ENCODE assay signal across 8 cellular contexts in the genomic region with DNA sequence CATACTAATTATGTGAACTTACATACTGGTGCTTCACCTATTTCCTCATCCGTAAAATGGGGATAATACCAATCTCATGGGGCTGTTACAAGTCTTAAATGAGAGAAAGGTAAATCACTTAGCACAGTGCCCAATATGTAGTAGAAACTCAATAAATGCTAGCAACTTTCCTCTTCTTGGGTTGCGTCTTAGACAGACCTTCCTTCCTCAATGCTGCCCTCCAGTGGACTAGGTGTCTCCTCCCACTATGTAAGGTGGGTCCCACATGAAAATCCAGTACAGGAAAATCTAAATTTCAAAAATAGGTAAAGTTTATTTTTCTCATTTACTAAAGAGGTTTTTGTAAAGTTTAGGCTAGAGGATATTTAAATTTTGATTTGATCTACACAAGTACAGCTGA. TPM values are rescaled to one million over a fixed set of nuclear protein-coding genes. Genes with fewer than 3 reads are reported as not detected.
A peak's percentile ranks its signal among the peaks of the same experiment; 100 is the strongest.
DNase-seq lines count a peak whose midpoint lies in the region; ATAC-seq, FAIRE-seq and TF ChIP-seq lines count a peak whose summit lies in the region.

No MANE protein-coding gene starts in this region.

- peak; percentile 70 for DNase-seq in NCI-H82 (lab: John Stamatoyannopoulos, UW)
- DNase-seq in NCI-H82 treated with DMSO at 0.1 percent for 48 hours (lab: John Stamatoyannopoulos, UW; ENCODE audit: unreplicated experiment) = no peak
- DNase-seq in SJCRH30 = peak; percentile 38 to 60
- DNase-seq in astrocyte (ENCODE audit: low read depth) = no peak
- DNase-seq in right lobe of liver = no peak
- DNase-seq in transverse colon = peak; percentile 38

- TF ChIP-seq EP300 in transverse colon (IDR thresholded peaks at IDR 0.05; ENCODE audit: low read depth) = no peak

- peak; percentile 74 for ATAC-seq in HG02852 (IDR thresholded peaks at IDR 0.05; ENCODE audit: unreplicated experiment)
- peak; percentile 56 to 71 (median 65) for ATAC-seq in right lobe of liver
- ATAC-seq in GM21423 (IDR thresholded peaks at IDR 0.05; ENCODE audit: unreplicated experiment) = no peak

- in situ Hi-C loops in transverse colon (cut with MboI; ENCODE audit: low pct_ligation_motif_present in 1 of 4, low pct_unique_long_range_greater_than_20kb in 1 of 4, low sequenced_read_pairs in 3 of 4) = no loop called here

- no peak overlapping the region for H3K4me3 Mint-ChIP-seq in astrocyte (ENCODE audit: unreplicated experiment)

- no peaks in the 10 kb centered on the region for H3K36me3 Mint-ChIP-seq in astrocyte (ENCODE audit: low read depth, unreplicated experiment)

- H3K9me3 ChIP-seq in SJCRH30 (replicated peaks) (no peaks in the 10 kb centered on the region), astrocyte (ENCODE audit: insufficient read depth, low read depth, low read length) (no peaks in the 10 kb centered on the region), right lobe of liver (no peaks in the 10 kb centered on the region), transverse colon (no peaks in the 10 kb centered on the region)

- TF ChIP-seq CTCF in astrocyte (IDR thresholded peaks at IDR 0.05; ENCODE audit: insufficient read depth, low read depth, low read length) (peak; percentile 35), right lobe of liver (IDR thresholded peaks at IDR 0.05) (peak; percentile 33 to 62 (median 54)), transverse colon (IDR thresholded peaks at IDR 0.05) (peak; percentile 26 to 46 (median 39))

- no peak overlapping the region for H3K27ac Mint-ChIP-seq in astrocyte (ENCODE audit: unreplicated experiment)

- H3K27me3 ChIP-seq in SJCRH30 (no peaks in the 10 kb centered on the region), astrocyte (ENCODE audit: insufficient read depth, low read length) (no peaks in the 10 kb centered on the region), right lobe of liver (no peaks in the 10 kb centered on the region), transverse colon (no peaks in the 10 kb centered on the region)

- no peak overlapping the region for H3K4me2 ChIP-seq in astrocyte (ENCODE audit: low read length)

- 41% methylated on average over 2 of the region's 2 CpGs for WGBS in right lobe of liver (ENCODE audit: insufficient coverage, low coverage, low lambda C conversion rate, missing lambda C conversion rate)
- WGBS in transverse colon (ENCODE audit: low coverage in 1 of 2), 2 donors = 51% methylated on average over 2 of the region's 2 CpGs; no CpG with 5 or more reads in 1 of the 2 donors

- H3K9ac ChIP-seq in astrocyte (ENCODE audit: low read length) = no peak overlapping the region

- H3K4me1 ChIP-seq in SJCRH30 (no peaks in the 10 kb centered on the region), astrocyte (ENCODE audit: insufficient read depth, low read length) (no peaks in the 10 kb centered on the region), right lobe of liver (peaks cover 0 to 14% (median 0%) of the 10 kb centered on the region in 4 donors), transverse colon (no peaks in the 10 kb centered on the region)

- H3K79me2 ChIP-seq in astrocyte (ENCODE audit: insufficient read depth, low read length) = no peaks in the 10 kb centered on the region

- peak; percentile 88 for FAIRE-seq in astrocyte (lab: Jason Lieb, UNC)

- peaks cover 4% of the 10 kb centered on the region; the same call in 1 of the 2 replicates for H3K36me3 ChIP-seq in SJCRH30
- H3K36me3 ChIP-seq in astrocyte (ENCODE audit: insufficient read depth, low read length) = no peaks in the 10 kb centered on the region
- H3K36me3 ChIP-seq in right lobe of liver = peaks cover 0 to 7% (median 1%) of the 10 kb centered on the region in 4 donors
- H3K36me3 ChIP-seq in transverse colon = no peaks in the 10 kb centered on the region

- H3K27ac ChIP-seq in SJCRH30 (no peak overlapping the region), astrocyte (ENCODE audit: low read depth, low read length) (no peak overlapping the region), right lobe of liver (no peak overlapping the region), transverse colon (no peak overlapping the region)

- no peaks in the 10 kb centered on the region for H3K9me3 Mint-ChIP-seq in astrocyte (ENCODE audit: unreplicated experiment)

- H3K4me1 Mint-ChIP-seq in astrocyte (ENCODE audit: low read depth, unreplicated experiment) = no peaks in the 10 kb centered on the region

- intact Hi-C loops in right lobe of liver (cut with DNase I) (no loop called here), transverse colon (cut with DNase I; ENCODE audit: low total_unique reads) (no loop called here)

- H3K4me3 ChIP-seq in SJCRH30 (no peak overlapping the region), astrocyte (ENCODE audit: insufficient read depth, low read depth, low read length) (no peak overlapping the region), right lobe of liver (no peak overlapping the region), transverse colon (no peak overlapping the region)

- peaks cover 3% of the 10 kb centered on the region for H4K20me1 ChIP-seq in astrocyte (ENCODE audit: insufficient read depth, low read length)

- H3K27me3 Mint-ChIP-seq in astrocyte (ENCODE audit: low read depth, unreplicated experiment) = no peaks in the 10 kb centered on the region

- no peak overlapping the region for H2AFZ ChIP-seq in astrocyte (ENCODE audit: low read depth, low read length)

- TF ChIP-seq POLR2A in right lobe of liver (IDR thresholded peaks at IDR 0.05) (no peak), transverse colon (IDR thresholded peaks at IDR 0.05) (no peak)

RNA-seq across cellular contexts. Expression of gene ZDHHC9, which starts 20.6 kb away (rescaled TPM):
- total RNA-seq in SJCRH30 (2014; rRNA removed; shearing (Covaris generic)) = 30.6 and 31.1 TPM in 2 replicates
- total RNA-seq in astrocyte (64.0 and 66.7 TPM in 2 replicates), right lobe of liver (10 to 100 TPM; 30.8 to 41.8 (median 33.6) TPM), transverse colon (10 to 100 TPM in 3 of 4 donors, 1 to 10 TPM in 1; 9.2 to 60.2 (median 30.7) TPM)

RNA-seq across cellular contexts. Expression of gene SASH3, which starts 43.4 kb away (rescaled TPM):
- total RNA-seq in SJCRH30 (2014; rRNA removed; shearing (Covaris generic)) = 0.05 TPM in 1 of 2 replicates, not detected in the other
- not detected in 2 replicates for total RNA-seq in astrocyte
- total RNA-seq in right lobe of liver = 1 to 10 TPM; 1.7 to 5.7 (median 3.3) TPM
- total RNA-seq in transverse colon = 10 to 100 TPM in 2 of 4 donors, 1 to 10 TPM in 2; 1.6 to 20.9 (median 11.1) TPM

Comparison
In these comparisons a context has a peak if more than half of its experiments do, and no peak if none do; other contexts are left out.
1. DNase-seq: peak in NCI-H82 (single experiment), SJCRH30 (2 of 2) and transverse colon (single experiment); none in NCI-H82 treated with DMSO at 0.1 percent for 48 hours (single experiment), astrocyte (single experiment) and right lobe of liver (0 of 3).
2. Peak in every context shown above with its lines, with median percentiles within 50 percentile points of each other: CTCF ChIP-seq.